ENCODE assay signal across 9 cellular contexts in the genomic region with DNA sequence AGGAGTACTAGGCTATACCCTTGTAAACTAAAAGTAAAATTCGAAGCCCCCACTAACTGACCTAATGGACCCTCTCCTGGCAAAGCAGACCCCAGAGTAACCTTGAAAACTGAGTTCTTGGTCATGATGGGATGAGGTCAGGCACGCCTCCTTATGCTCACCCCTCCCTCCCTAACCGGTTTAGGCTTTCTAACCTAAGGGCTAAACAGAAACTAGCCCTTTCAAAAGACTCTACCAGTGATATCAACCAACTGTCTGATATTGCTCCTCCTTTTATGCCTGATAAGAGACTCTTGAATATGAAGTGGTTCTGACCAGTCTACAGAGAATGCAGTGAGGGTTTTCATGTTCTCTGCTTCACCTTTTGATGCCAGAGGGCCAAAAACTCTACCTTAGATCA. TPM values are rescaled to one million over a fixed set of nuclear protein-coding genes. Genes with fewer than 3 reads are reported as not detected.
"Had no signal": no experiment of that assay in that cellular context is flagged by ENCODE, and none has a peak within 500 bp of the region (broad histone marks: within the 10 kb centered on the region; RNA-seq: fewer than 3 reads in every experiment).

No MANE protein-coding gene starts in this region.

- H3K27ac Mint-ChIP-seq: HFFc6, IgD-negative memory B cell had no signal

- H3K36me3 ChIP-seq: HAP-1 had no signal

- H3K27ac ChIP-seq: HL-60 had no signal

- H3K4me3 ChIP-seq: HAP-1 had no signal

- DNase-seq: GOT3, H7, HFFc6, KG1 had no signal

- H3K9me3 Mint-ChIP-seq: HFFc6, IgD-negative memory B cell had no signal

- ATAC-seq: HCT116, HepG2 had no signal

- H3K36me3 Mint-ChIP-seq: IgD-negative memory B cell had no signal

- H3K27me3 Mint-ChIP-seq: IgD-negative memory B cell had no signal

- H3K9me3 ChIP-seq: HAP-1 had no signal

- FAIRE-seq: HepG2 had no signal

- H3K4me3 Mint-ChIP-seq: HFFc6, IgD-negative memory B cell had no signal

RNA-seq across cellular contexts. Expression of a gene that starts 37.4 kb away (rescaled TPM):
- polyA plus RNA-seq: IgD-negative memory B cell had no signal
